Comparison of ENCODE assay signal across 8 cellular contexts in the genomic region with DNA sequence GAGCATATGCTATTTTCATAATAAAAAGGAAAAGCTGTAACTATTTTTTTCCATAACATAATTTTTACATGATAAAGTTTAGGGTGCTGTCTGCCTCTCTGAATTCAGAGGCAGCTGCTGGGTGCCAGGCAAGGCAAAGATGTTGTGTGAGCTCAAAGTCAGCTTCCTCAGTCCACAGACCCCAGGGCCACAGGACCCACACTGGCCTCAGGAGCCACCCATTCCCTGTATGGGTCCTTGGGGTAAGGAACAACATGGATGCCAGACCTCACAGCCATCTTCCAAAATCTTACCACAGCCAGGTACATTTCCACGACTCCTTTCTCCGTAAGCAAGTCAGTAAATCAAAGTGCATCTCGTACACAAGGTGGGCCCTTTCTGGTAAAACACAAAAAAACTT. TPM values are rescaled to one million over a fixed set of nuclear protein-coding genes. Genes with fewer than 3 reads are reported as not detected.
"Had no signal": no experiment of that assay in that cellular context is flagged by ENCODE, and none has a peak within 500 bp of the region (broad histone marks: within the 10 kb centered on the region; RNA-seq: fewer than 3 reads in every experiment).

No MANE protein-coding gene starts in this region.

- DNase-seq: GM23248, GOT3, H7, HFFc6, IMR-90 had no signal

- H2AFZ ChIP-seq: GM23248 had no signal

- H3K36me3 ChIP-seq: HAP-1 had no signal

- H3K4me3 Mint-ChIP-seq: HFFc6 had no signal

- ATAC-seq: HCT116, K562 had no signal

- H3K4me1 ChIP-seq: HAP-1 had no signal

- H3K4me3 ChIP-seq: GM23248, HAP-1, K562 had no signal

- H3K27ac ChIP-seq: GM23248 had no signal

- H3K9me3 ChIP-seq: HAP-1 had no signal

- H3K27ac Mint-ChIP-seq: HFFc6 had no signal

- H3K9ac ChIP-seq: GM23248 had no signal

- H3K9me3 Mint-ChIP-seq: HFFc6 had no signal

RNA-seq across cellular contexts. Expression of gene MAFB, which starts 16.4 kb away (rescaled TPM):
- total RNA-seq: IMR-90 had no signal
